In the genomic region with DNA sequence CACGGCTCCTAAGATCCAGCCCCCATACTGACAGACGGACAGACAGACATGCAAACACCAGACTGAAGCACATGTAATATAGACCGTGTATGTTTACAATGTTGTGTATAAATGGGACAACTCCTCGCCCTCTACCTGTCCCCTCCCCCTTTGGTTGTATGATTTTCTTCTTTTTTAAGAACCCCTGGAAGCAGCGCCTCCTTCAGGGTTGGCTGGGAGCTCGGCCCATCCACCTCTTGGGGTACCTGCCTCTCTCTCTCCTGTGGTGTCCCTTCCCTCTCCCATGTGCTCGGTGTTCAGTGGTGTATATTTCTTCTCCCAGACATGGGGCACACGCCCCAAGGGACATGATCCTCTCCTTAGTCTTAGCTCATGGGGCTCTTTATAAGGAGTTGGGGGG, we compare ENCODE assay signal across 15 cellular contexts. TPM values are rescaled to one million over a fixed set of nuclear protein-coding genes. Genes with fewer than 3 reads are reported as not detected.
DNase-seq lines count a peak whose midpoint lies in the region; ATAC-seq and TF ChIP-seq lines count a peak whose summit lies in the region.
"Had no signal": no experiment of that assay in that cellular context is flagged by ENCODE, and none has a peak within 500 bp of the region (broad histone marks: within the 10 kb centered on the region; RNA-seq: fewer than 3 reads in every experiment).

No MANE protein-coding gene starts in this region.

- no peak overlapping the region for H3K4me3 Mint-ChIP-seq in Caco-2 (ENCODE audit: unreplicated experiment)

- POLR2A ChIA-PET in Caco-2 (lab: Charles Lee), result interaction anchor here (0.6 kb wide), 1 partner anchor 23 kb away, joined by 8 read pairs; a partner anchor contains a TSS
- POLR2A ChIA-PET in OCI-LY7 (lab: Charles Lee), result interaction anchor here (1.0 to 1.3 kb wide), 2 partner anchors 9 to 17 kb away, joined by 3 to 4 read pairs; no protein-coding TSS in a partner anchor

- DNase-seq in Caco-2 (no peak), OCI-LY7 (ENCODE audit: low spot score) (no peak), caudate nucleus (lab: John Stamatoyannopoulos, UW) (no peak), sigmoid colon (no peak), mesenteric fat pad (ENCODE audit: low spot score) (no peak), NK-92 (lab: John Stamatoyannopoulos, UW; ENCODE audit: unreplicated experiment) (no peak)
- DNase-seq: DMS79 treated with DMSO at 0.1 percent for 48 hours, GM23248, NCI-H2227 treated with DMSO at 0.1 percent for 48 hours, NCI-H524, SHP77 had no signal

- H4K20me1 ChIP-seq in OCI-LY7 (ENCODE audit: insufficient read depth, low read length), result no peaks in the 10 kb centered on the region

- no peaks in the 10 kb centered on the region for H3K9me3 Mint-ChIP-seq in Caco-2 (ENCODE audit: unreplicated experiment)

- TF ChIP-seq CTCF in Caco-2 (IDR thresholded peaks at IDR 0.05; ENCODE audit: insufficient read depth in 1 of 2, low read depth in 1 of 2, low read length in 1 of 2, severe bottlenecking in 1 of 2, unreplicated experiment in 1 of 2), result no peak
- TF ChIP-seq CTCF in OCI-LY7 (conservative IDR thresholded peaks at IDR 0.05; ENCODE audit: low read length), result no peak
- no peak for TF ChIP-seq CTCF in sigmoid colon (IDR thresholded peaks at IDR 0.05)

- no peak for TF ChIP-seq POLR2A in sigmoid colon (IDR thresholded peaks at IDR 0.05)

- no peak overlapping the region for H3K27ac Mint-ChIP-seq in Caco-2 (ENCODE audit: unreplicated experiment)

- H3K4me3 ChIP-seq in Caco-2 (ENCODE audit: low read depth, low read length) (no peak overlapping the region), OCI-LY7 (ENCODE audit: low read depth, low read length, poor library complexity, severe bottlenecking) (no peak overlapping the region), sigmoid colon (no peak overlapping the region)
- H3K4me3 ChIP-seq: GM23248 had no signal

- intact Hi-C loops in Caco-2 (cut with micrococcal nuclease; ENCODE audit: unreplicated experiment) (loop anchor here (5.0 kb wide), 1 partner anchor 434 kb away; no protein-coding TSS in a partner anchor), OCI-LY7 (cut with micrococcal nuclease; ENCODE audit: unreplicated experiment) (loop anchor here (10.0 kb wide), 1 partner anchor 276 kb away; no protein-coding TSS in a partner anchor), sigmoid colon (cut with DNase I) (loop anchor here (10.0 kb wide), 1 partner anchor 436 kb away; a partner anchor contains a TSS)

- H3K4me1 Mint-ChIP-seq in Caco-2 (ENCODE audit: low read depth, unreplicated experiment), result no peaks in the 10 kb centered on the region

- H3K27ac ChIP-seq in OCI-LY7 (ENCODE audit: low read depth, low read length, poor library complexity, severe bottlenecking), result no peak overlapping the region
- peak overlapping the region; percentile 61 for H3K27ac ChIP-seq in caudate nucleus (ENCODE audit: low read depth, low read length)
- peak overlapping the region in 3 of 4 donors; percentile 49 to 61 (median 52) for H3K27ac ChIP-seq in sigmoid colon
- H3K27ac ChIP-seq: GM23248, KMS-11 had no signal

- BruUV-seq in Caco-2 (replicated peaks; lab: Mats Ljungman, UMichigan), result TSS peak; percentile 85
- TSS peak; percentile 91 for BruUV-seq in OCI-LY7 (replicated peaks; lab: Mats Ljungman, UMichigan)

- H3K9me2 ChIP-seq in OCI-LY7 (ENCODE audit: insufficient read depth, low read length), result no peaks in the 10 kb centered on the region
- H3K9me2 ChIP-seq: SK-N-SH had no signal

- H3K79me2 ChIP-seq in OCI-LY7 (ENCODE audit: insufficient read depth, low read depth, low read length), result no peaks in the 10 kb centered on the region

- H3K36me3 ChIP-seq in Caco-2 (ENCODE audit: control insufficient read depth, insufficient read depth, low read length), result no peaks in the 10 kb centered on the region; the same call in 1 of the 2 replicates
- H3K36me3 ChIP-seq in OCI-LY7 (ENCODE audit: insufficient read depth, low read length), result peaks cover 57% of the 10 kb centered on the region
- H3K36me3 ChIP-seq in sigmoid colon, result peaks cover 19 to 55% (median 32%) of the 10 kb centered on the region in 4 donors

- H3K27me3 Mint-ChIP-seq in Caco-2 (ENCODE audit: insufficient read depth, unreplicated experiment), result no peaks in the 10 kb centered on the region

- CTCF ChIA-PET in Caco-2 (lab: Charles Lee) (interaction anchor here (0.5 to 0.6 kb wide), 2 partner anchors 66 to 433 kb away, joined by 5 read pairs; no protein-coding TSS in a partner anchor), OCI-LY7 (lab: Charles Lee; ENCODE audit: unreplicated experiment) (interaction anchor here (0.6 to 0.7 kb wide), 2 partner anchors 13 to 56 kb away, joined by 3 to 7 read pairs; no protein-coding TSS in a partner anchor)

- H3K4me2 ChIP-seq in OCI-LY7 (ENCODE audit: low read length), result no peak overlapping the region
- H3K4me2 ChIP-seq: KMS-11, SK-N-SH had no signal

- H2AFZ ChIP-seq in OCI-LY7 (ENCODE audit: low read length), result no peak overlapping the region
- H2AFZ ChIP-seq: GM23248 had no signal

- H3K36me3 Mint-ChIP-seq in Caco-2 (ENCODE audit: insufficient read depth, unreplicated experiment), result peaks cover 18% of the 10 kb centered on the region

- H3K27me3 ChIP-seq in Caco-2 (replicated peaks; ENCODE audit: control insufficient read depth, insufficient read depth, low read length) (no peaks in the 10 kb centered on the region), sigmoid colon (no peaks in the 10 kb centered on the region)

- no peak for TF ChIP-seq EP300 in sigmoid colon (IDR thresholded peaks at IDR 0.05)

- WGBS in sigmoid colon, 2 donors, result 82 to 85% methylated on average over 8 of the region's 8 CpGs

- no peaks in the 10 kb centered on the region for H3K4me1 ChIP-seq in Caco-2
- H3K4me1 ChIP-seq in OCI-LY7 (ENCODE audit: insufficient read depth, low read length, poor library complexity, severe bottlenecking), result no peaks in the 10 kb centered on the region
- peaks cover 0 to 29% (median 12%) of the 10 kb centered on the region in 4 donors for H3K4me1 ChIP-seq in sigmoid colon

- no peaks in the 10 kb centered on the region for H3K9me3 ChIP-seq in Caco-2
- H3K9me3 ChIP-seq in OCI-LY7 (ENCODE audit: low read length), result no peaks in the 10 kb centered on the region
- no peaks in the 10 kb centered on the region for H3K9me3 ChIP-seq in sigmoid colon
- H3K9me3 ChIP-seq: SK-N-SH had no signal

- no peak for ATAC-seq in GM21723 (IDR thresholded peaks at IDR 0.05; ENCODE audit: unreplicated experiment)

RNA-seq across cellular contexts. Expression of a gene that starts 23.2 kb away (rescaled TPM):
- total RNA-seq in Caco-2 (2022) (3.5 and 4.4 TPM in 2 replicates), OCI-LY7 (2022) (8.1 and 8.9 TPM in 2 replicates), sigmoid colon (1 to 10 TPM; 1.7 to 5.6 (median 4.5) TPM), mesenteric fat pad (16.8 TPM)
- 5.5 and 6.6 TPM in 2 replicates for total RNA-seq in OCI-LY7 (2014; rRNA removed; shearing (Covaris generic))
- polyA plus RNA-seq in sigmoid colon, result 10 to 100 TPM; 17.1 to 29.7 (median 19.8) TPM

RNA-seq across cellular contexts. Expression of a gene that starts 23.4 kb away (rescaled TPM):
- total RNA-seq in Caco-2 (2022), result 0.37 TPM in 1 of 2 replicates, not detected in the other
- 5.3 and 7.8 TPM in 2 replicates for total RNA-seq in OCI-LY7 (2014; rRNA removed; shearing (Covaris generic))
- total RNA-seq in OCI-LY7 (2022), result 7.9 and 8.9 TPM in 2 replicates
- 1 to 10 TPM in 2 of 4 donors, under 1 TPM in 1, not detected in 1; 0.33 to 1.5 (median 1.1) TPM for total RNA-seq in sigmoid colon
- 10 to 100 TPM in 1 of 3 donors, not detected in 2; 23.0 TPM for polyA plus RNA-seq in sigmoid colon
- 1.9 TPM for total RNA-seq in mesenteric fat pad
- total RNA-seq: G401 had no signal
